ENCODE assay signal across 32 cellular contexts in genomic region chr2:226273440-226273839, GRCh38.
"Had no signal": no experiment of that assay in that cellular context is flagged by ENCODE, and none has a peak within 500 bp of the region (broad histone marks: within the 10 kb centered on the region; RNA-seq: fewer than 3 reads in every experiment).

No MANE protein-coding gene starts in this region.

- H3K4me3 ChIP-seq: ascending aorta, cardiac muscle cell, coronary artery, heart right ventricle, left ventricle myocardium inferior, lung, mucosa of descending colon, smooth muscle cell, upper lobe of left lung, vagina had no signal

- H3K27ac ChIP-seq: ascending aorta, cardiac muscle cell, coronary artery, heart right ventricle, left ventricle myocardium inferior, neutrophil, upper lobe of left lung, vagina had no signal

- ATAC-seq: effector memory CD8-positive, alpha-beta T cell; mucosa of descending colon; sciatic nerve; stimulated activated memory B cell treated with anti-CD40 and anti-IgM and Interleukin-4, amounts not matched to agents 10 μg/mL and 1 μg/mL and 100 μg/mL, for 72 hours; stimulated activated naive CD8-positive, alpha-beta T cell treated with anti-CD3 and anti-CD28 coated beads, Interleukin-15, amount 100 ng/mL, for 72 hours had no signal

- H3K4me2 ChIP-seq: smooth muscle cell had no signal

- H3K36me3 ChIP-seq: ascending aorta, cardiac muscle cell, heart right ventricle, left ventricle myocardium inferior, neutrophil, upper lobe of left lung, vagina had no signal

- H3K27me3 ChIP-seq: ascending aorta, cardiac muscle cell, heart right ventricle, neutrophil, upper lobe of left lung, vagina had no signal

- H3K4me1 ChIP-seq: ascending aorta, heart right ventricle, left ventricle myocardium inferior, upper lobe of left lung, vagina had no signal

- DNase-seq: activated CD4-positive, alpha-beta memory T cell treated with anti-CD3 and anti-CD28 coated beads for 36 hours; activated CD4-positive, alpha-beta T cell treated with anti-CD3 and anti-CD28 coated beads, Interleukin-2, amount 10 ng/mL, durations not matched to agents 24 days and 14 days; activated CD4-positive, CD25-positive, alpha-beta regulatory T cell treated with anti-CD3 and anti-CD28 coated beads, Interleukin-2, amount 50 U/mL, for 72 hours; activated CD8-positive, alpha-beta memory T cell treated with anti-CD3 and anti-CD28 coated beads, Interleukin-2, amount 50 U/mL, for 4 hours; activated gamma-delta T cell; activated naive CD4-positive, alpha-beta T cell treated with anti-CD3 and anti-CD28 coated beads, Interleukin-2, amount 10 ng/mL, durations not matched to agents 7 days and 5 days; activated naive CD8-positive, alpha-beta T cell treated with anti-CD3 and anti-CD28 coated beads, Interleukin-2, amount 10 ng/mL, durations not matched to agents 7 days and 5 days; activated T-cell treated with anti-CD3 and anti-CD28 coated beads, Interleukin-2, amount 50 U/mL, for 1 hour; effector memory CD8-positive, alpha-beta T cell; erythroblast; heart right ventricle; left ventricle myocardium inferior; mucosa of descending colon; naive B cell; nephron progenitor cell; retina; stimulated activated CD4-positive, alpha-beta T cell treated with anti-CD3 and anti-CD28 coated beads, Interleukin-1b, Interleukin-23, amount 100 ng/mL, for 48 hours; stimulated activated CD4-positive, alpha-beta T cell treated with anti-CD3 and anti-CD28 coated beads, Interleukin-4, amount 100 ng/mL, for 4 hours; stimulated activated CD8-positive, alpha-beta memory T cell treated with anti-CD3 and anti-CD28 coated beads, Interleukin-4, amount 100 ng/mL, for 48 hours; stimulated activated naive CD8-positive, alpha-beta T cell treated with anti-CD3 and anti-CD28 coated beads, Interleukin-15, amount 100 ng/mL, for 72 hours; substantia nigra; T-helper 2 cell had no signal

- H3K9me3 ChIP-seq: ascending aorta, heart right ventricle, left ventricle myocardium inferior, mucosa of descending colon, neutrophil, upper lobe of left lung, vagina had no signal
